Comparison of ENCODE assay signal across 8 cellular contexts in genomic region chr5:1801061-1801953, GRCh38. TPM values are rescaled to one million over a fixed set of nuclear protein-coding genes. Genes with fewer than 3 reads are reported as not detected.
DNase-seq lines count a peak whose midpoint lies in the region; ATAC-seq, FAIRE-seq and TF ChIP-seq lines count a peak whose summit lies in the region.

Gene NDUFS6 (plus strand): TSS chr5:1801407. CDS start chr5:1801418, 11 bp downstream.

- H3K9me3 Mint-ChIP-seq in IgD-negative memory B cell = no peaks in the 10 kb centered on the region
- H3K9me3 Mint-ChIP-seq in activated T-helper 17 cell treated with anti-CD3 and anti-CD28 coated beads, Interleukin-2, amount 50 U/mL, for 72 hours = no peaks in the 10 kb centered on the region
- no peaks in the 10 kb centered on the region for H3K9me3 Mint-ChIP-seq in natural killer cell

- no peak for TF ChIP-seq CTCF in natural killer cell (IDR thresholded peaks at IDR 0.05)

- DNase-seq in DMS153 (lab: John Stamatoyannopoulos, UW) (peak; percentile 66), RCC 7860 (ENCODE audit: low spot score) (peak; percentile 60), fibroblast of peridontal ligament (ENCODE audit: extremely low read depth) (peak; percentile 53), natural killer cell (peak; percentile 79)
- DNase-seq in stimulated activated naive CD4-positive, alpha-beta T cell (lab: John Stamatoyannopoulos, UW) = peak; percentile 56 to 83 (median 73)

- intact Hi-C loops in natural killer cell (cut with micrococcal nuclease) = no loop called here

- H3K4me3 Mint-ChIP-seq in IgD-negative memory B cell (peak within 1 kb of the TSS; percentile 99 to 100 (median 99)), natural killer cell (peak within 1 kb of the TSS; percentile 99)
- peak within 1 kb of the TSS; percentile 89 for H3K4me3 Mint-ChIP-seq in activated T-helper 17 cell treated with anti-CD3 and anti-CD28 coated beads, Interleukin-2, amount 50 U/mL, for 72 hours

- FAIRE-seq in RCC 7860 (lab: Jason Lieb, UNC) = no peak

- H3K27ac Mint-ChIP-seq in IgD-negative memory B cell (peak within 1 kb of the TSS; percentile 94 to 98 (median 97)), natural killer cell (peak within 1 kb of the TSS; percentile 97 to 99)
- H3K27ac Mint-ChIP-seq in activated T-helper 17 cell treated with anti-CD3 and anti-CD28 coated beads, Interleukin-2, amount 50 U/mL, for 72 hours = peak within 1 kb of the TSS; percentile 97

- H3K4me1 Mint-ChIP-seq in IgD-negative memory B cell (peaks cover 22 to 36% (median 33%) of the 10 kb centered on the region in 3 donors), natural killer cell (peaks cover 53 to 59% of the 10 kb centered on the region in 2 donors)
- peaks cover 16% of the 10 kb centered on the region for H3K4me1 Mint-ChIP-seq in activated T-helper 17 cell treated with anti-CD3 and anti-CD28 coated beads, Interleukin-2, amount 50 U/mL, for 72 hours

- peaks cover 8% of the 10 kb centered on the region for H3K36me3 Mint-ChIP-seq in IgD-negative memory B cell
- H3K36me3 Mint-ChIP-seq in activated T-helper 17 cell treated with anti-CD3 and anti-CD28 coated beads, Interleukin-2, amount 50 U/mL, for 72 hours (ENCODE audit: low read depth) = peaks cover 74% of the 10 kb centered on the region
- no peaks in the 10 kb centered on the region for H3K36me3 Mint-ChIP-seq in natural killer cell

- H3K27me3 Mint-ChIP-seq in IgD-negative memory B cell (no peaks in the 10 kb centered on the region), natural killer cell (ENCODE audit: low read depth in 2 of 2) (no peaks in the 10 kb centered on the region)
- no peaks in the 10 kb centered on the region for H3K27me3 Mint-ChIP-seq in activated T-helper 17 cell treated with anti-CD3 and anti-CD28 coated beads, Interleukin-2, amount 50 U/mL, for 72 hours

- peak; percentile 51 for ATAC-seq in GM21528 (IDR thresholded peaks at IDR 0.05; ENCODE audit: low FRiP score, unreplicated experiment)
- ATAC-seq in activated T-helper 17 cell treated with anti-CD3 and anti-CD28 coated beads, Interleukin-2, amount 50 U/mL, for 72 hours (replicated peaks) = peak; percentile 60
- ATAC-seq in natural killer cell = peak; percentile 66 to 75 (median 71)

RNA-seq across cellular contexts. Expression of gene NDUFS6, which starts in this region (rescaled TPM):
- 66.5 TPM for polyA plus RNA-seq in IgD-negative memory B cell
- total RNA-seq in activated T-helper 17 cell treated with anti-CD3 and anti-CD28 coated beads, Interleukin-2, amount 50 U/mL, for 72 hours = 10 to 100 TPM; 13.0 to 35.1 TPM
- total RNA-seq in natural killer cell = 10 to 100 TPM; 19.2 to 25.9 (median 22.5) TPM

Comparison
In these comparisons a context has a peak if more than half of its experiments do, and no peak if none do; other contexts are left out.
1. Peak in every context shown above with its lines: DNase-seq and ATAC-seq.